In genomic region chr4:13645075-13645474, GRCh38 we compare ENCODE assay signal across 1 cellular context.
TF ChIP-seq lines count a peak whose summit lies in the region.

No MANE protein-coding gene starts in this region.

TF ChIP-seq in HCT116, 20 proteins besides CTCF, POLR2A, EP300 and RAD21 (continued from another document):
- no peak for TF ChIP-seq YY1 (IDR thresholded peaks at IDR 0.05; ENCODE audit: extremely low read depth, insufficient replicate concordance, low read depth, low read length)
- no peak for TF ChIP-seq REST (IDR thresholded peaks at IDR 0.05; ENCODE audit: low read depth)
- TF ChIP-seq JUND (IDR thresholded peaks at IDR 0.05) = no peak
- TF ChIP-seq MAX (IDR thresholded peaks at IDR 0.05) = no peak
- TF ChIP-seq CBX3 (IDR thresholded peaks at IDR 0.05; ENCODE audit: low read depth) = no peak
- no peak for TF ChIP-seq SP1 (IDR thresholded peaks at IDR 0.05; ENCODE audit: low read depth)
TF ChIP-seq in HCT116: peak in this region for 0.
